ENCODE assay signal across 6 cellular contexts in genomic region chr5:150364004-150364403, GRCh38.
"Had no signal": no experiment of that assay in that cellular context is flagged by ENCODE, and none has a peak within 500 bp of the region (broad histone marks: within the 10 kb centered on the region; RNA-seq: fewer than 3 reads in every experiment).

No MANE protein-coding gene starts in this region.

- H3K9me3 ChIP-seq: HAP-1 had no signal

- H3K27ac Mint-ChIP-seq: GM23338 had no signal

- H3K4me3 Mint-ChIP-seq: GM23338 had no signal

- DNase-seq: H7, IMR-90, KBM-7 had no signal

- H3K9me3 Mint-ChIP-seq: GM23338 had no signal

- H3K4me1 ChIP-seq: HAP-1 had no signal

- ATAC-seq: GM23338, HCT116 had no signal

- H3K4me3 ChIP-seq: GM23338, HAP-1 had no signal
